In the genomic region with DNA sequence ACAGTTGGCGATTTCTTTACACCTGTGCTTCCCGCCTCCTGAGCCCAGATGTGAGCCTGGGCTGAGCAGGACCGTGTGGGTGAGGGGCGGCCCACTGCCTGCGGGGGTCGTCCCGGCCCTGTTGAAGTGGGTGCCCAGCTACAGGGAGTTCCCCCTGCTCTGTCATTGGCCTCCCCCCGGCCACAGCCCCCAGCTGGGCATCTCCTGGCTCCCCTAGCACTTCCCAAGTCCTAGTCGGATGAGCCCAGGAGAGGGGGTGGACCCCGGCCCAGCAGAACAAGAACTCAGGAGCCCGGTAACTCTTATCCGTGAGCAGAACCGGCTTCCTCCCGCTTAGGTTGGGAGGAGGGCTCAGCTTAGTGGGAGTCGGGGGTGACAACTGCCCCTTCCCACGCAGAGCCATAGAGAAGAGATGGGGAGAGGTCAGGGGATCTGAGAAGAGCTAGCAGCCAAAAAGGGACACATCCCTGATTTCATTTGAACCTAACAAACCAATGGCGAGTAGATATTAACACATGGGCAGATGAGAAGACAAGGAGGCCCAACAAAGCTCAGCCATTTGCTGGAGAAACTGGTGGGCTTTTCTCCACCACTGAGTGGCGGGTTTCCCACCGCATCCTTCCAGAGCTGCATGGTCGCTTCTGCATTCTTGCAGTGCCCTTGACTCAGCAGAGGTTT, we compare ENCODE assay signal across 10 cellular contexts. TPM values are rescaled to one million over a fixed set of nuclear protein-coding genes. Genes with fewer than 3 reads are reported as not detected.
DNase-seq lines count a peak whose midpoint lies in the region; ATAC-seq, FAIRE-seq and TF ChIP-seq lines count a peak whose summit lies in the region.
"Had no signal": no experiment of that assay in that cellular context is flagged by ENCODE, and none has a peak within 500 bp of the region (broad histone marks: within the 10 kb centered on the region; RNA-seq: fewer than 3 reads in every experiment).

No MANE protein-coding gene starts in this region.

- no peak for TF ChIP-seq POLR2A in Peyer's patch (IDR thresholded peaks at IDR 0.05)
- no peak for TF ChIP-seq POLR2A in H54 (IDR thresholded peaks at IDR 0.05; ENCODE audit: low read depth, low read length)

- H3K27ac ChIP-seq in Peyer's patch (peak overlapping the region in 3 of 4 donors; percentile 37 to 65 (median 38)), right cardiac atrium (ENCODE audit: low read length) (no peak overlapping the region)

- intact Hi-C loops in right cardiac atrium (cut with DNase I) = no loop called here
- intact Hi-C loops in posterior vena cava (cut with DNase I) = no loop called here

- peak; percentile 38 for DNase-seq in Caki2 (ENCODE audit: low read depth)
- no peak for DNase-seq in Peyer's patch
- DNase-seq in right cardiac atrium = no peak
- peak; percentile 70 for DNase-seq in posterior vena cava (ENCODE audit: low spot score)
- DNase-seq in H54 (ENCODE audit: insufficient read length, low spot score) = no peak
- no peak for DNase-seq in activated naive CD4-positive, alpha-beta T cell treated with Interleukin-2 at 50 U/mL for 16 hours
- DNase-seq: activated effector memory CD4-positive, alpha-beta T cell treated with anti-CD3 and anti-CD28 coated beads, Interleukin-2, amount 50 U/mL, for 16 hours; SHP77 had no signal

- no peaks in the 10 kb centered on the region for H3K27me3 ChIP-seq in Peyer's patch
- H3K27me3 ChIP-seq in right cardiac atrium (ENCODE audit: control insufficient read depth, insufficient read depth) = no peaks in the 10 kb centered on the region

- H3K4me1 ChIP-seq in Peyer's patch (peaks cover 0 to 27% (median 5%) of the 10 kb centered on the region in 4 donors), right cardiac atrium (ENCODE audit: control insufficient read depth, insufficient read depth, low read length) (no peaks in the 10 kb centered on the region)

- TF ChIP-seq CTCF in Peyer's patch (IDR thresholded peaks at IDR 0.05) = no peak

- H3K4me3 ChIP-seq in Peyer's patch (peak overlapping the region; percentile 42 to 73 (median 53)), right cardiac atrium (ENCODE audit: low read length) (peak overlapping the region; percentile 61)

- in situ Hi-C loops in Caki2 (cut with HindIII; ENCODE audit: low pct_unique_long_range_greater_than_20kb, low sequenced_read_pairs) = no loop called here

- 29% methylated on average over 20 of the region's 20 CpGs for WGBS in right cardiac atrium

- H3K9me3 ChIP-seq in Peyer's patch = no peaks in the 10 kb centered on the region
- no peaks in the 10 kb centered on the region for H3K9me3 ChIP-seq in right cardiac atrium (ENCODE audit: control insufficient read depth, low read length)

- H3K36me3 ChIP-seq in Peyer's patch = no peaks in the 10 kb centered on the region

- no peak for FAIRE-seq in H54 (lab: Jason Lieb, UNC)

- ATAC-seq in right cardiac atrium = peak in 1 of 2 donors; percentile 4
- no peak for ATAC-seq in GM21717 (IDR thresholded peaks at IDR 0.05; ENCODE audit: unreplicated experiment)
- ATAC-seq in HG03139 (IDR thresholded peaks at IDR 0.05; ENCODE audit: unreplicated experiment) = no peak

RNA-seq across cellular contexts. Expression of gene PAQR5, which starts 0.9 kb away (rescaled TPM):
- total RNA-seq in Caki2 (2014; rRNA removed; shearing (Covaris generic); ENCODE audit: low replicate concordance) = 48.3 and 50.0 TPM in 2 replicates
- total RNA-seq in Peyer's patch (10 to 100 TPM; 19.4 to 30.5 (median 24.5) TPM), right cardiac atrium (1 to 10 TPM in 2 of 4 donors, under 1 TPM in 2; 0.40 to 3.5 (median 0.89) TPM), posterior vena cava (1 to 10 TPM in 1 of 2 donors, under 1 TPM in 1; 0.29 to 1.2 TPM)
- polyA plus RNA-seq in right cardiac atrium = 0.32 TPM

Comparison
In these comparisons a context has a peak if more than half of its experiments do, and no peak if none do; other contexts are left out.
1. DNase-seq: peak in Caki2 (single experiment) and posterior vena cava (single experiment); none in Peyer's patch (0 of 3), right cardiac atrium (0 of 3), H54 (single experiment) and activated naive CD4-positive, alpha-beta T cell treated with Interleukin-2 at 50 U/mL for 16 hours (single experiment).
2. RNA of gene PAQR5, which starts 0.9 kb away (total RNA-seq): 48.3 to 50.0 TPM in Caki2 and 19.4 to 30.5 TPM in Peyer's patch; 0.40 to 3.5 TPM in right cardiac atrium and 0.29 to 1.2 TPM in posterior vena cava; every median in the first group is over 4 times any median in the second.